21 cellular contexts compared by ENCODE assay signal in the genomic region with DNA sequence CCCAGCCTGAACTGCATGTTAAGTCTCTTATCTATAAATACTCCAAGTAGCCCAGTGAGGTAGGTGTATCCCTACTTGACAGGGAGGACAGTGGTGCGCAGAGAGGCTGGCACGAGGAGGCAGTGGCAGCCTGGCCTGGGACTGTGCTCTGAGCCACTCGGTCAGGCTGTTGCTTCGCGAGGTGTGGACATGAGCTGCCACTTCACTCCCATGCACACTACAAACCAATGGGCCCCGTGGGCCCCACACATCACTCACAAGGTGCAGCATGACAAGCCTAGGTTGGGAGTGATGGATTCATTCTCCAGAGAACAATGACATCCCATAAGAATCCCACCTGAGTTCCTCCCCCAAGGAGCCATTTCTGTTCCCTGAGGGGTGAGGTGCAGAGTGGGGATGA. TPM values are rescaled to one million over a fixed set of nuclear protein-coding genes. Genes with fewer than 3 reads are reported as not detected.
A peak's percentile ranks its signal among the peaks of the same experiment; 100 is the strongest.
DNase-seq lines count a peak whose midpoint lies in the region; ATAC-seq and TF ChIP-seq lines count a peak whose summit lies in the region.
"Had no signal": no experiment of that assay in that cellular context is flagged by ENCODE, and none has a peak within 500 bp of the region (broad histone marks: within the 10 kb centered on the region; RNA-seq: fewer than 3 reads in every experiment).

No MANE protein-coding gene starts in this region.

- POLR2A ChIA-PET in T-cell (lab: Charles Lee), result interaction anchor here in 1 of 2 donors (0.7 kb wide), 1 partner anchor 658 kb away, joined by 3 read pairs; no protein-coding TSS in a partner anchor

- H3K9me3 Mint-ChIP-seq in H9 (peaks cover 7 to 8% of the 10 kb centered on the region in 2 experiments), T-cell (peaks cover 0 to 10% (median 9%) of the 10 kb centered on the region in 3 donors)

- H3K36me3 Mint-ChIP-seq in H9 (ENCODE audit: insufficient read depth in 1 of 3, low read depth in 3 of 3) (peaks cover 2 to 9% (median 7%) of the 10 kb centered on the region in 3 experiments; a peak in 6 of 7 replicates), T-cell (no peaks in the 10 kb centered on the region)
- H3K36me3 Mint-ChIP-seq: activated naive CD4-positive, alpha-beta T cell treated with anti-CD3 and anti-CD28 coated beads, Interleukin-2, amount 50 U/mL, for 72 hours; brain had no signal

- no peak overlapping the region for H3K4me3 Mint-ChIP-seq in H9
- H3K4me3 Mint-ChIP-seq in T-cell, result no peak overlapping the region
- H3K4me3 Mint-ChIP-seq: activated CD8-positive, alpha-beta T cell treated with anti-CD3 and anti-CD28 coated beads for 36 hours; activated T-cell treated with anti-CD3 and anti-CD28 coated beads, Interleukin-2, amount 50 U/mL, for 24 hours; brain; CD4-positive, CD25-positive, alpha-beta regulatory T cell; stimulated activated naive CD8-positive, alpha-beta T cell treated with anti-CD3 and anti-CD28 coated beads, Interleukin-15, amount 100 ng/mL, for 72 hours had no signal

- H4K8ac ChIP-seq in H9 (replicated peaks; ENCODE audit: insufficient read length, low read depth, low read length), result no peak overlapping the region

- CTCF ChIA-PET in T-cell (lab: Charles Lee), result no interaction called here

- H3K4me2 ChIP-seq in H9 (ENCODE audit: insufficient read depth, insufficient read length, low read length) (no peak overlapping the region), MM.1S (ENCODE audit: low read depth, low read length) (no peak overlapping the region)

- H3K56ac ChIP-seq in H9 (ENCODE audit: insufficient read length, low read depth, low read length), result no peak overlapping the region

- H2AK5ac ChIP-seq in H9 (ENCODE audit: insufficient read length, low read length), result no peak overlapping the region

- H2BK120ac ChIP-seq in H9 (ENCODE audit: low read depth, low read length, poor library complexity, severe bottlenecking), result no peak overlapping the region

- H3K27me3 Mint-ChIP-seq in H9 (ENCODE audit: low read depth), result peaks cover 5% of the 10 kb centered on the region
- no peaks in the 10 kb centered on the region for H3K27me3 Mint-ChIP-seq in T-cell
- H3K27me3 Mint-ChIP-seq: activated CD8-positive, alpha-beta T cell treated with anti-CD3 and anti-CD28 coated beads for 36 hours; activated T-cell treated with anti-CD3 and anti-CD28 coated beads, Interleukin-2, amount 50 U/mL, for 24 hours; CD4-positive, CD25-positive, alpha-beta regulatory T cell; stimulated activated naive CD8-positive, alpha-beta T cell treated with anti-CD3 and anti-CD28 coated beads, Interleukin-15, amount 100 ng/mL, for 72 hours had no signal

- no peaks in the 10 kb centered on the region for H3K9me2 ChIP-seq in MM.1S (replicated peaks; ENCODE audit: insufficient read depth, low read length)

- H3K18ac ChIP-seq in H9 (ENCODE audit: insufficient read length, low read depth, low read length), result no peak overlapping the region

- no peak overlapping the region for H3K14ac ChIP-seq in H9 (ENCODE audit: insufficient read depth, low read length)

- H3K23me2 ChIP-seq in H9 (ENCODE audit: insufficient read length, low read depth, low read length, poor library complexity, severe bottlenecking), result no peaks in the 10 kb centered on the region

- H3K4me1 ChIP-seq in H9 (ENCODE audit: insufficient read depth, low read length), result no peaks in the 10 kb centered on the region
- peaks cover 20% of the 10 kb centered on the region for H3K4me1 ChIP-seq in lower lobe of right lung
- no peaks in the 10 kb centered on the region for H3K4me1 ChIP-seq in MM.1S (ENCODE audit: low read length)
- H3K4me1 ChIP-seq: foreskin keratinocyte had no signal

- H2BK5ac ChIP-seq in H9 (ENCODE audit: insufficient read length, low read length), result no peak overlapping the region

- H2BK15ac ChIP-seq in H9 (ENCODE audit: low read depth, low read length), result no peak overlapping the region

- H3K4me3 ChIP-seq in lower lobe of right lung (no peak overlapping the region), skin epidermis (no peak overlapping the region), MM.1S (ENCODE audit: low read length) (no peak overlapping the region)
- H3K4me3 ChIP-seq: ovary had no signal

- TF ChIP-seq CTCF in H9 (conservative IDR thresholded peaks at IDR 0.05) (no peak), lower lobe of right lung (IDR thresholded peaks at IDR 0.05) (no peak), MM.1S (IDR thresholded peaks at IDR 0.05; ENCODE audit: low read length) (no peak)

- H4K20me1 ChIP-seq in H9 (ENCODE audit: control insufficient read depth, insufficient read depth, insufficient read length) (peaks cover 2% of the 10 kb centered on the region), MM.1S (ENCODE audit: insufficient read depth, low read length) (no peaks in the 10 kb centered on the region)

- no peaks in the 10 kb centered on the region for H3K79me1 ChIP-seq in H9 (ENCODE audit: insufficient read depth, low read depth, low read length, poor library complexity, severe bottlenecking)

- no peaks in the 10 kb centered on the region for H3K36me3 ChIP-seq in lower lobe of right lung
- H3K36me3 ChIP-seq in MM.1S (replicated peaks; ENCODE audit: insufficient read depth, low read length), result no peaks in the 10 kb centered on the region
- H3K36me3 ChIP-seq: ovary had no signal

- WGBS in H9 (ENCODE audit: extremely low coverage, insufficient read length, low lambda C conversion rate), result no CpG with 5 or more reads among the region's 6 CpGs

- H3K27me3 ChIP-seq in H9 (ENCODE audit: insufficient read depth, low read length) (no peaks in the 10 kb centered on the region), lower lobe of right lung (ENCODE audit: low read depth) (no peaks in the 10 kb centered on the region), MM.1S (replicated peaks; ENCODE audit: insufficient read depth, low read length) (no peaks in the 10 kb centered on the region)
- H3K27me3 ChIP-seq: foreskin keratinocyte, ovary had no signal

- H3K9ac ChIP-seq in H9 (ENCODE audit: extremely low read depth, insufficient read length, low read length) (no peak overlapping the region), MM.1S (ENCODE audit: low read length) (no peak overlapping the region)

- H3K4me1 Mint-ChIP-seq in H9 (peaks cover 9 to 12% of the 10 kb centered on the region in 2 experiments), T-cell (peaks cover 0 to 4% (median 2%) of the 10 kb centered on the region in 3 donors)

- H2AFZ ChIP-seq in H9 (ENCODE audit: low read length) (no peak overlapping the region), MM.1S (ENCODE audit: low read length) (no peak overlapping the region)

- no peak overlapping the region for H3K27ac Mint-ChIP-seq in H9
- no peak overlapping the region for H3K27ac Mint-ChIP-seq in T-cell
- H3K27ac Mint-ChIP-seq: activated CD8-positive, alpha-beta T cell treated with anti-CD3 and anti-CD28 coated beads for 36 hours; activated naive CD4-positive, alpha-beta T cell treated with anti-CD3 and anti-CD28 coated beads, Interleukin-2, amount 50 U/mL, for 72 hours; activated T-cell treated with anti-CD3 and anti-CD28 coated beads, Interleukin-2, amount 50 U/mL, for 24 hours; CD4-positive, CD25-positive, alpha-beta regulatory T cell; stimulated activated naive CD8-positive, alpha-beta T cell treated with anti-CD3 and anti-CD28 coated beads, Interleukin-15, amount 100 ng/mL, for 72 hours had no signal

- no peak overlapping the region for H2BK20ac ChIP-seq in H9 (ENCODE audit: low read depth, low read length, poor library complexity, severe bottlenecking)

- peak; percentile 14 for DNase-seq in H9
- DNase-seq in lower lobe of right lung, result no peak
- no peak for DNase-seq in T-cell
- DNase-seq in GOT3 (lab: John Stamatoyannopoulos, UW), result no peak
- DNase-seq in MM.1S, result no peak
- DNase-seq: activated CD8-positive, alpha-beta T cell treated with anti-CD3 and anti-CD28 coated beads for 36 hours; activated T-cell treated with anti-CD3 and anti-CD28 coated beads, Interleukin-2, amount 50 U/mL, for 24 hours; CD4-positive, CD25-positive, alpha-beta regulatory T cell; DMS79; foreskin keratinocyte; kidney glomerular epithelial cell; NCI-H774; stimulated activated CD4-positive, alpha-beta T cell treated with anti-CD3 and anti-CD28 coated beads, Interleukin-2, amount 100 ng/mL, for 48 hours; stimulated activated naive CD8-positive, alpha-beta T cell treated with anti-CD3 and anti-CD28 coated beads, Interleukin-15, amount 100 ng/mL, for 72 hours; T-helper 9 cell had no signal

- no peak overlapping the region for H3K23ac ChIP-seq in H9 (ENCODE audit: insufficient read length, low read depth, low read length)

- no peak overlapping the region for H4K5ac ChIP-seq in H9 (ENCODE audit: insufficient read length, low read depth, low read length)

- intact Hi-C loops in lower lobe of right lung (cut with DNase I), result no loop called here

- H3K79me2 ChIP-seq in H9 (ENCODE audit: insufficient read depth, low read length), result no peaks in the 10 kb centered on the region
- H3K79me2 ChIP-seq in MM.1S (ENCODE audit: low read length), result no peaks in the 10 kb centered on the region

- H3K27ac ChIP-seq in H9 (ENCODE audit: insufficient read length, low read depth, low read length) (no peak overlapping the region), cingulate gyrus (ENCODE audit: low read depth, low read length) (peak overlapping the region; percentile 44), lower lobe of right lung (peak overlapping the region; percentile 67), skin epidermis (peak overlapping the region in 13 of 21 experiments; percentile 5 to 79 (median 51)), MM.1S (ENCODE audit: low read length) (no peak overlapping the region)
- H3K27ac ChIP-seq: foreskin keratinocyte had no signal

- H3K4ac ChIP-seq in H9 (ENCODE audit: low read depth, low read length), result no peak overlapping the region

- no peak for ATAC-seq in lower lobe of right lung
- ATAC-seq in T-cell (replicated peaks in 1 of 4), result no peak
- no peak for ATAC-seq in HG03565 (IDR thresholded peaks at IDR 0.05; ENCODE audit: unreplicated experiment)
- ATAC-seq: activated CD8-positive, alpha-beta T cell treated with anti-CD3 and anti-CD28 coated beads for 36 hours; activated naive CD4-positive, alpha-beta T cell treated with anti-CD3 and anti-CD28 coated beads, Interleukin-2, amount 50 U/mL, for 72 hours; foreskin keratinocyte; stimulated activated naive CD8-positive, alpha-beta T cell treated with anti-CD3 and anti-CD28 coated beads, Interleukin-15, amount 100 ng/mL, for 72 hours had no signal

- no peak overlapping the region for H3T11ph ChIP-seq in H9 (ENCODE audit: low read length)

- no peaks in the 10 kb centered on the region for H3F3A ChIP-seq in MM.1S (ENCODE audit: insufficient read depth, low read length)

- no peaks in the 10 kb centered on the region for H3K9me3 ChIP-seq in H9 (ENCODE audit: control insufficient read depth, low read depth, low read length)
- no peaks in the 10 kb centered on the region for H3K9me3 ChIP-seq in lower lobe of right lung
- no peaks in the 10 kb centered on the region for H3K9me3 ChIP-seq in MM.1S (replicated peaks; ENCODE audit: insufficient read depth, low read length)
- H3K9me3 ChIP-seq: ovary had no signal

- no peak overlapping the region for H2BK12ac ChIP-seq in H9 (ENCODE audit: insufficient read length, low read depth, low read length)

- H4K91ac ChIP-seq in H9 (ENCODE audit: insufficient read length, low read depth, low read length), result no peak overlapping the region

RNA-seq across cellular contexts. Expression of gene TMEM242, which starts 54.9 kb away (rescaled TPM):
- 10.3 and 10.5 TPM in 2 replicates for total RNA-seq in H9 (2021)
- total RNA-seq in lower lobe of right lung, result 10.9 TPM
- 10 to 100 TPM; 10.3 to 17.9 (median 12.9) TPM for total RNA-seq in T-cell

Comparison
In these comparisons a context has a peak if more than half of its experiments do, and no peak if none do; other contexts are left out.
1. H3K27ac ChIP-seq: peak in cingulate gyrus (single experiment), lower lobe of right lung (single experiment) and skin epidermis (13 of 21); none in H9 (single experiment) and MM.1S (single experiment).